Comparison of ENCODE assay signal across 1 cellular context in the genomic region with DNA sequence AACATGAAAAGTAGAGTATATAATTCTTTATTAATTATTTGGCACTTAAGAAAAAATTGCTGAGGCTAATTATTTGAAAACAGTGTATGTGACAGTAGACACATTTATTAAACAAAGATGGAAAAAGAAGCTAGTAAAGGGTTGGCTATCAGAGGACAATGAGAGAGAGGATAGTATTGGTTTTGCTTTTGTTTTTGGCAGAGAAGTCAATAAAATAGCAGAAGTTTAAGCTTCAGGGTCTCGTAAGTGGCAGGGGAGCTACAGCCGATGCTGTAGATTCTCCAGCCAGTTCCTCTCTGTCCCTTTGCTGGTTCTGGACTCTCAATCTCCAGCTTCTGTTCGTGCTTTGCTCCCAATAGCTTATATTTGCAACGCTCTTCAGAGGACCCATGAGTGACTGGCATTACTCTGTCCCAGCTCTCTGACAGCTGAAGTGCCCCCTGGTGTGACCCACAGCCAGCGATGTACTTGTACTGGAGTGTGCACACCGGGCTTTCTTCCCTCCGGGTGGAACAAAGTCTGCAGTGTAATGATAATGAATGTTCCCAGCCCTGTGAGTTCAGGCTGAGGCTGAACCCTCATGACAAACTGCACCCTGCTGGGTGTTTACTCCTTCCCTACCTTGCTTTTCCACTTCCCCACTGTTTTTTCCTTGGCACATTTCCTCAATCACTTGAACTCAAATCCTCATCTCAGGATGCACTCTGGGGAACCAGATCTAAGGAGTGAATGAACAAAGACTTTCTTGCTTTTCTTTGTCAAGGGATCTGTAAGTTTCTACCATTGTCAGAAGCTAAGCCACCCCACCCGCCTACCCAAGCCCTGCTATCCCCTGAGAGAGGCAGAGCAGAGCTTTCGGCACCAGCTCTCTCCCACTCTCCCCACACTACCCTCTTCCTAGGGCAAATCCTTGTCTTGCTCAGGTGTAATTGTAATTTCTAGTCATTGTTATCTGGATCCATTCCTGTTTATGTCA.
A peak's percentile ranks its signal among the peaks of the same experiment; 100 is the strongest.
TF ChIP-seq lines count a peak whose summit lies in the region.

No MANE protein-coding gene starts in this region.

TF ChIP-seq in GM23338, 12 proteins besides CTCF, POLR2A, EP300 and RAD21 (continued from another document):
- peak; percentile 25; the same call in 1 of the 2 replicates for TF ChIP-seq ZNF462 (CRISPR knock-in tag; IDR thresholded peaks at IDR 0.05)
